Comparison of ENCODE assay signal across 1 cellular context in genomic region chr12:113090740-113091139, GRCh38.
TF ChIP-seq lines count a peak whose summit lies in the region.

No MANE protein-coding gene starts in this region.

TF ChIP-seq in H1, 55 proteins besides CTCF, POLR2A, EP300 and RAD21:
- no peak for TF ChIP-seq ASH2L (IDR thresholded peaks at IDR 0.05; ENCODE audit: low read length)
- no peak for TF ChIP-seq KDM1A (IDR thresholded peaks at IDR 0.05; ENCODE audit: borderline replicate concordance, low read length)
- no peak for TF ChIP-seq E2F6 (IDR thresholded peaks at IDR 0.05)
- no peak for TF ChIP-seq CHD2 (IDR thresholded peaks at IDR 0.05; ENCODE audit: low read length)
- TF ChIP-seq POLR2AphosphoS5 (IDR thresholded peaks at IDR 0.05; ENCODE audit: low read depth, low read length) = no peak
- no peak for TF ChIP-seq CBX5 (IDR thresholded peaks at IDR 0.05; ENCODE audit: low read depth, low read length)
- TF ChIP-seq YY1 (IDR thresholded peaks at IDR 0.05; ENCODE audit: low read depth, low read length) = no peak
- TF ChIP-seq CHD1 (IDR thresholded peaks at IDR 0.05; ENCODE audit: low read depth, low read length) = no peak
- TF ChIP-seq MAFK (IDR thresholded peaks at IDR 0.05; ENCODE audit: low read depth, low read length) = no peak
- TF ChIP-seq HDAC2 (IDR thresholded peaks at IDR 0.05; ENCODE audit: borderline replicate concordance in 1 of 2, low read depth in 2 of 2, low read length in 2 of 2) = no peak
- TF ChIP-seq TCF12 (IDR thresholded peaks at IDR 0.05; ENCODE audit: low read depth, low read length) = no peak
- TF ChIP-seq PHF8 (conservative IDR thresholded peaks at IDR 0.05; ENCODE audit: low read depth, low read length) = no peak
- TF ChIP-seq TAF7 (optimal IDR thresholded peaks at IDR 0.05; ENCODE audit: borderline replicate concordance, low read depth, low read length) = no peak
- TF ChIP-seq SIN3A (conservative IDR thresholded peaks at IDR 0.05 in 1 of 2, IDR thresholded peaks at IDR 0.05 in 1 of 2; ENCODE audit: low read depth in 1 of 2, low read length in 2 of 2) = no peak
- TF ChIP-seq SAP30 (IDR thresholded peaks at IDR 0.05; ENCODE audit: insufficient read depth, insufficient replicate concordance, low read length) = no peak
- TF ChIP-seq SUZ12 (IDR thresholded peaks at IDR 0.05; ENCODE audit: low read length) = no peak
- TF ChIP-seq NRF1 (IDR thresholded peaks at IDR 0.05; ENCODE audit: low read depth, low read length) = no peak
- no peak for TF ChIP-seq SIX5 (IDR thresholded peaks at IDR 0.05; ENCODE audit: low read depth, low read length)
- no peak for TF ChIP-seq BRCA1 (IDR thresholded peaks at IDR 0.05; ENCODE audit: low read depth, low read length)
